In the genomic region with DNA sequence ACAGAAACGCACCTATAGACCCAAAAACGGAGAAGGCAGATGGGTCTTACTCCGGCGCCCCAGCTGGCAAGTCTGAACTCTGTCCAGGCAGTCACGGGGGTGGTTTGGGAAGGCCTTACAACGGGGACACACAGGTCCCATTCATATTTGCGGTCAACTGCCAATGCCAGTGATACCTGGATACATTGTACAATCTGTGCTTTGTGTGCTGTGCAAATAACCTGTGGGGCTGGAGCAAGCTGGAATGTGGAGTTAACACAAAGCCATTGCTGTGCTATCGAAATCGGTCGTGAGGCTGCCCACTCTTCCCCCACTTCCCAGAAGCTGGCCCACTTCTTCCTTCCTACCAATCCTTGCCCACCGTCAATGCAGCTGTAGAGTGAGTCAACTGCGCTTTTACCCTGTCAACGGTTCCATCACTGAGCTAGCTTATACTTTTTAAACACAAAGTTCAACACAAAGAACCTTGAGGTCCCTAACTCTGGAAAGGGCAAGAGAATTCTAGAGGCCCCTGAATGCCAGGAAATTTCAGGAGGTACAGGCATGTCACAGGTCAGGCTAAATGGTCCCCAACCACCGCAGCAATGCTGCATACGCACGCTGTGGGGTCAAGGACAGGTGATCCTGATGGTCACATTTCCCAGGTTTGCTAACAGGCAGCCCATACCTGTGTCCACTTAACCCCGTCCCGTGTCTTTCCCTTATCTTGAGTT, we compare ENCODE assay signal across 1 cellular context.
TF ChIP-seq lines count a peak whose summit lies in the region.

No MANE protein-coding gene starts in this region.

TF ChIP-seq in HepG2, 621 proteins besides CTCF, POLR2A, EP300 and RAD21 (continued from another document and continues in another):
- TF ChIP-seq, protein P1, sequence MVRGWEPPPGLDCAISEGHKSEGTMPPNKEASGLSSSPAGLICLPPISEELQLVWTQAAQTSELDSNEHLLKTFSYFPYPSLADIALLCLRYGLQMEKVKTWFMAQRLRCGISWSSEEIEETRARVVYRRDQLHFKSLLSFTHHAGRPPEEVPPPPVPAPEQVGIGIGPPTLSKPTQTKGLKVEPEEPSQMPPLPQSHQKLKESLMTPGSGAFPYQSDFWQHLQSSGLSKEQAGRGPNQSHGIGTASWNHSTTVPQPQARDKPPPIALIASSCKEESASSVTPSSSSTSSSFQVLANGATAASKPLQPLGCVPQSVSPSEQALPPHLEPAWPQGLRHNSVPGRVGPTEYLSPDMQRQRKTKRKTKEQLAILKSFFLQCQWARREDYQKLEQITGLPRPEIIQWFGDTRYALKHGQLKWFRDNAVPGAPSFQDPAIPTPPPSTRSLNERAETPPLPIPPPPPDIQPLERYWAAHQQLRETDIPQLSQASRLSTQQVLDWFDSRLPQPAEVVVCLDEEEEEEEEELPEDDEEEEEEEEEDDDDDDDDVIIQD (CRISPR knock-in tag; IDR thresholded peaks at IDR 0.05; ENCODE audit: low read depth) = peak; percentile 86; the same call in 1 of the 2 replicates
- TF ChIP-seq PHB2 (IDR thresholded peaks at IDR 0.05; ENCODE audit: partially characterized antibody) (no peak), ZFY (CRISPR knock-in tag; IDR thresholded peaks at IDR 0.05) (peak; percentile 47), MED13 (CRISPR knock-in tag; IDR thresholded peaks at IDR 0.05) (peak; percentile 96), RBFOX2 (IDR thresholded peaks at IDR 0.05; ENCODE audit: low read depth, low read length) (peak; percentile 46; the same call in 1 of the 2 replicates), FOSL2 (CRISPR knock-in tag; IDR thresholded peaks at IDR 0.05) (peak; percentile 95), NRL (CRISPR knock-in tag; IDR thresholded peaks at IDR 0.05; ENCODE audit: borderline replicate concordance) (no peak; the same call in 1 of the 2 replicates), ZNF101 (CRISPR knock-in tag; IDR thresholded peaks at IDR 0.05; ENCODE audit: borderline replicate concordance, low read depth) (no peak), TAF1 (CRISPR knock-in tag; IDR thresholded peaks at IDR 0.05) (0 out of 2 replicates have a peak, but pooled peaks have one; percentile 37), ZNF496 (CRISPR knock-in tag; IDR thresholded peaks at IDR 0.05; ENCODE audit: insufficient replicate concordance) (no peak), LCORL (IDR thresholded peaks at IDR 0.05) (peak; percentile 71; the same call in 1 of the 2 replicates), LCORL (CRISPR knock-in tag; IDR thresholded peaks at IDR 0.05) (peak; percentile 97), ZSCAN22 (CRISPR knock-in tag; IDR thresholded peaks at IDR 0.05) (peak; percentile 43; the same call in 1 of the 2 replicates), ZNF501 (CRISPR knock-in tag; IDR thresholded peaks at IDR 0.05) (peak; percentile 74), SP140L (CRISPR knock-in tag; IDR thresholded peaks at IDR 0.05; ENCODE audit: borderline replicate concordance) (no peak; the same call in 1 of the 2 replicates), PHF8 (CRISPR knock-in tag; IDR thresholded peaks at IDR 0.05) (peak; percentile 28), NR2F2 (IDR thresholded peaks at IDR 0.05; ENCODE audit: borderline replicate concordance, low read depth) (peak; percentile 93), WIZ (CRISPR knock-in tag; IDR thresholded peaks at IDR 0.05) (peak; percentile 56; the same call in 1 of the 2 replicates), ZNF30 (CRISPR knock-in tag; IDR thresholded peaks at IDR 0.05) (no peak), TCF7L2 (IDR thresholded peaks at IDR 0.05; ENCODE audit: low read depth, low read length) (no peak), EED (CRISPR knock-in tag; IDR thresholded peaks at IDR 0.05) (0 out of 2 replicates have a peak, but pooled peaks have one; percentile 53), AGO2 (optimal IDR thresholded peaks at IDR 0.05; ENCODE audit: low read depth, low read length) (no peak), CCDC6 (CRISPR knock-in tag; IDR thresholded peaks at IDR 0.05) (peak; percentile 88; the same call in 1 of the 2 replicates), FOXK2 (IDR thresholded peaks at IDR 0.05) (peak; percentile 54; the same call in 1 of the 2 replicates)
- TF ChIP-seq, protein P2, sequence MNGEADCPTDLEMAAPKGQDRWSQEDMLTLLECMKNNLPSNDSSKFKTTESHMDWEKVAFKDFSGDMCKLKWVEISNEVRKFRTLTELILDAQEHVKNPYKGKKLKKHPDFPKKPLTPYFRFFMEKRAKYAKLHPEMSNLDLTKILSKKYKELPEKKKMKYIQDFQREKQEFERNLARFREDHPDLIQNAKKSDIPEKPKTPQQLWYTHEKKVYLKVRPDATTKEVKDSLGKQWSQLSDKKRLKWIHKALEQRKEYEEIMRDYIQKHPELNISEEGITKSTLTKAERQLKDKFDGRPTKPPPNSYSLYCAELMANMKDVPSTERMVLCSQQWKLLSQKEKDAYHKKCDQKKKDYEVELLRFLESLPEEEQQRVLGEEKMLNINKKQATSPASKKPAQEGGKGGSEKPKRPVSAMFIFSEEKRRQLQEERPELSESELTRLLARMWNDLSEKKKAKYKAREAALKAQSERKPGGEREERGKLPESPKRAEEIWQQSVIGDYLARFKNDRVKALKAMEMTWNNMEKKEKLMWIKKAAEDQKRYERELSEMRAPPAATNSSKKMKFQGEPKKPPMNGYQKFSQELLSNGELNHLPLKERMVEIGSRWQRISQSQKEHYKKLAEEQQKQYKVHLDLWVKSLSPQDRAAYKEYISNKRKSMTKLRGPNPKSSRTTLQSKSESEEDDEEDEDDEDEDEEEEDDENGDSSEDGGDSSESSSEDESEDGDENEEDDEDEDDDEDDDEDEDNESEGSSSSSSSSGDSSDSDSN (CRISPR knock-in tag; IDR thresholded peaks at IDR 0.05) = peak; percentile 65
- TF ChIP-seq, protein P3, sequence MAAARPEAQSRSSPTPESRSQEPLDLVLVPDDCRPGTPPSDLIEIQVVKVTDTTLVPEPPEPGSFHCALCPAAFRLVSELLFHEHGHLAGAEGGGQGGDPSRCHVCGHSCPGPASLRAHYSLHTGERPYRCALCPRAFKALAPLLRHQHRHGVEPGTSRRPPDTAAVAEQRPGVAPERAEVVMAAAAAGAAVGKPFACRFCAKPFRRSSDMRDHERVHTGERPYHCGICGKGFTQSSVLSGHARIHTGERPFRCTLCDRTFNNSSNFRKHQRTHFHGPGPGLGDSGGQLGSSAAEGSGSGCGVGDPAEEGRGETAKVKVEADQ (CRISPR knock-in tag; IDR thresholded peaks at IDR 0.05; ENCODE audit: borderline replicate concordance) = no peak; the same call in 1 of the 2 replicates
- TF ChIP-seq, protein P4, sequence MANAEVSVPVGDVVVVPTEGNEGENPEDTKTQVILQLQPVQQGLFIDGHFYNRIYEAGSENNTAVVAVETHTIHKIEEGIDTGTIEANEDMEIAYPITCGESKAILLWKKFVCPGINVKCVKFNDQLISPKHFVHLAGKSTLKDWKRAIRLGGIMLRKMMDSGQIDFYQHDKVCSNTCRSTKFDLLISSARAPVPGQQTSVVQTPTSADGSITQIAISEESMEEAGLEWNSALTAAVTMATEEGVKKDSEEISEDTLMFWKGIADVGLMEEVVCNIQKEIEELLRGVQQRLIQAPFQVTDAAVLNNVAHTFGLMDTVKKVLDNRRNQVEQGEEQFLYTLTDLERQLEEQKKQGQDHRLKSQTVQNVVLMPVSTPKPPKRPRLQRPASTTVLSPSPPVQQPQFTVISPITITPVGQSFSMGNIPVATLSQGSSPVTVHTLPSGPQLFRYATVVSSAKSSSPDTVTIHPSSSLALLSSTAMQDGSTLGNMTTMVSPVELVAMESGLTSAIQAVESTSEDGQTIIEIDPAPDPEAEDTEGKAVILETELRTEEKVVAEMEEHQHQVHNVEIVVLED (CRISPR knock-in tag; IDR thresholded peaks at IDR 0.05; ENCODE audit: borderline replicate concordance) = peak; percentile 49; the same call in 1 of the 2 replicates
- TF ChIP-seq, protein P5, sequence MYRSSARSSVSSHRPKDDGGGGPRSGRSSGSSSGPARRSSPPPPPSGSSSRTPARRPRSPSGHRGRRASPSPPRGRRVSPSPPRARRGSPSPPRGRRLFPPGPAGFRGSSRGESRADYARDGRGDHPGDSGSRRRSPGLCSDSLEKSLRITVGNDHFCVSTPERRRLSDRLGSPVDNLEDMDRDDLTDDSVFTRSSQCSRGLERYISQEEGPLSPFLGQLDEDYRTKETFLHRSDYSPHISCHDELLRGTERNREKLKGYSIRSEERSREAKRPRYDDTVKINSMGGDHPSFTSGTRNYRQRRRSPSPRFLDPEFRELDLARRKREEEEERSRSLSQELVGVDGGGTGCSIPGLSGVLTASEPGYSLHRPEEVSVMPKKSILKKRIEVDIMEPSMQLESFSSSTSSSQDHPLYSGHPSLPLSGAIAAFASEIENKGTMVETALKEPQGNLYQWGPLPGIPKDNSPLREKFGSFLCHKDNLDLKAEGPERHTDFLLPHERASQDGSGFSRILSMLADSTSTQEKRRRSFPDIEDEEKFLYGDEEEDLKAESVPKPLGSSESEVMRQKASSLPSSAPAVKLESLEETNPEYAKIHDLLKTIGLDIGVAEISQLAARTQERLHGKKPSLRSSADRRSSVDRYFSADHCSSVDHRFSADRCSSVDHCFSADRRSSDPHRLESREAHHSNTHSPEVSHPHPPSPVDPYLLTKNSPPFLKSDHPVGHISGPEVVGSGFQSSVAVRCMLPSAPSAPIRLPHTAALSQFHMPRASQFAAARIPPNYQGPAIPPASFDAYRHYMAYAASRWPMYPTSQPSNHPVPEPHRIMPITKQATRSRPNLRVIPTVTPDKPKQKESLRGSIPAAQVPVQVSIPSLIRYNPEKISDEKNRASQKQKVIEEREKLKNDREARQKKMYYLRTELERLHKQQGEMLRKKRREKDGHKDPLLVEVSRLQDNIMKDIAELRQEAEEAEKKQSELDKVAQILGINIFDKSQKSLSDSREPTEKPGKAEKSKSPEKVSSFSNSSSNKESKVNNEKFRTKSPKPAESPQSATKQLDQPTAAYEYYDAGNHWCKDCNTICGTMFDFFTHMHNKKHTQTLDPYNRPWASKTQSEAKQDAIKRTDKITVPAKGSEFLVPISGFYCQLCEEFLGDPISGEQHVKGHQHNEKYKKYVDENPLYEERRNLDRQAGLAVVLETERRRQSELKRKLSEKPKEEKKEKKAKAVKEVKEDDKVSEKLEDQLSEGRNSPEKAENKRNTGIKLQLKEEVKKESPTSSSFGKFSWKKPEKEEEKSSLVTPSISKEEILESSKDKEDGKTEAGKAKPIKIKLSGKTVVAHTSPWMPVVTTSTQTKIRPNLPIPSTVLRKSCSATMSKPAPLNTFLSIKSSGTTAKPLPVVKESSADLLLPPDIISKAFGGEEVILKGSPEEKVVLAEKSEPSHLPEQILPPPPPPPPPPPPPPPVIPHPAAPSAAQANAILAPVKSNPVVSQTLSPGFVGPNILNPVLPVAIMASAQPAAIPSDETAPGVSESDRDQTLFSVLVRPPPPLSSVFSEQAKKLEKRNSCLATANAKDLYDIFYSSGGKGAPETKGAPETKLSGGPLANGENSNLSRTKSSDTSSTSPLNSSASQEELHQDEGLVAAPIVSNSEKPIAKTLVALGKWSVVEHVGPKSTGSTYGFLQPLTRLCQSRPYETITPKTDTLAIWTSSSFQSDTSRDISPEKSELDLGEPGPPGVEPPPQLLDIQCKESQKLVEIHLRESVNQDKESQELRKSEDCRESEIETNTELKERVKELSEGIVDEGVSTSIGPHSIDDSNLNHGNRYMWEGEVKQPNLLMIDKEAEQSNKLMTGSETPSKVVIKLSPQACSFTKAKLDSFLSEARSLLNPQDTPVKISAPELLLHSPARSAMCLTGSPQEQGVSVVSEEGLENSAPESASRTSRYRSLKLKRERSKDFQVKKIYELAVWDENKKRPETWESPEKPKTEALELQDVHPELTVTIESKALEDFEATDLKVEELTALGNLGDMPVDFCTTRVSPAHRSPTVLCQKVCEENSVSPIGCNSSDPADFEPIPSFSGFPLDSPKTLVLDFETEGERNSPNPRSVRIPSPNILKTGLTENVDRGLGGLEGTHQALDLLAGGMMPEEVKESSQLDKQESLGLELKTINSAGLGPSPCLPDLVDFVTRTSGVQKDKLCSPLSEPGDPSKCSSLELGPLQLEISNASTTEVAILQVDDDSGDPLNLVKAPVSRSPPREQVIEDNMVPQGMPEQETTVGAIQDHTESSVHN (CRISPR knock-in tag; IDR thresholded peaks at IDR 0.05) = no peak
- TF ChIP-seq, protein P6, sequence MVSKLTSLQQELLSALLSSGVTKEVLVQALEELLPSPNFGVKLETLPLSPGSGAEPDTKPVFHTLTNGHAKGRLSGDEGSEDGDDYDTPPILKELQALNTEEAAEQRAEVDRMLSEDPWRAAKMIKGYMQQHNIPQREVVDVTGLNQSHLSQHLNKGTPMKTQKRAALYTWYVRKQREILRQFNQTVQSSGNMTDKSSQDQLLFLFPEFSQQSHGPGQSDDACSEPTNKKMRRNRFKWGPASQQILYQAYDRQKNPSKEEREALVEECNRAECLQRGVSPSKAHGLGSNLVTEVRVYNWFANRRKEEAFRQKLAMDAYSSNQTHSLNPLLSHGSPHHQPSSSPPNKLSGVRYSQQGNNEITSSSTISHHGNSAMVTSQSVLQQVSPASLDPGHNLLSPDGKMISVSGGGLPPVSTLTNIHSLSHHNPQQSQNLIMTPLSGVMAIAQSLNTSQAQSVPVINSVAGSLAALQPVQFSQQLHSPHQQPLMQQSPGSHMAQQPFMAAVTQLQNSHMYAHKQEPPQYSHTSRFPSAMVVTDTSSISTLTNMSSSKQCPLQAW (CRISPR knock-in tag; IDR thresholded peaks at IDR 0.05) = no peak; the same call in 1 of the 2 replicates
- TF ChIP-seq, protein P7, sequence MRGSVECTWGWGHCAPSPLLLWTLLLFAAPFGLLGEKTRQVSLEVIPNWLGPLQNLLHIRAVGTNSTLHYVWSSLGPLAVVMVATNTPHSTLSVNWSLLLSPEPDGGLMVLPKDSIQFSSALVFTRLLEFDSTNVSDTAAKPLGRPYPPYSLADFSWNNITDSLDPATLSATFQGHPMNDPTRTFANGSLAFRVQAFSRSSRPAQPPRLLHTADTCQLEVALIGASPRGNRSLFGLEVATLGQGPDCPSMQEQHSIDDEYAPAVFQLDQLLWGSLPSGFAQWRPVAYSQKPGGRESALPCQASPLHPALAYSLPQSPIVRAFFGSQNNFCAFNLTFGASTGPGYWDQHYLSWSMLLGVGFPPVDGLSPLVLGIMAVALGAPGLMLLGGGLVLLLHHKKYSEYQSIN (CRISPR knock-in tag; IDR thresholded peaks at IDR 0.05; ENCODE audit: borderline replicate concordance) = no peak
- TF ChIP-seq, protein P8, sequence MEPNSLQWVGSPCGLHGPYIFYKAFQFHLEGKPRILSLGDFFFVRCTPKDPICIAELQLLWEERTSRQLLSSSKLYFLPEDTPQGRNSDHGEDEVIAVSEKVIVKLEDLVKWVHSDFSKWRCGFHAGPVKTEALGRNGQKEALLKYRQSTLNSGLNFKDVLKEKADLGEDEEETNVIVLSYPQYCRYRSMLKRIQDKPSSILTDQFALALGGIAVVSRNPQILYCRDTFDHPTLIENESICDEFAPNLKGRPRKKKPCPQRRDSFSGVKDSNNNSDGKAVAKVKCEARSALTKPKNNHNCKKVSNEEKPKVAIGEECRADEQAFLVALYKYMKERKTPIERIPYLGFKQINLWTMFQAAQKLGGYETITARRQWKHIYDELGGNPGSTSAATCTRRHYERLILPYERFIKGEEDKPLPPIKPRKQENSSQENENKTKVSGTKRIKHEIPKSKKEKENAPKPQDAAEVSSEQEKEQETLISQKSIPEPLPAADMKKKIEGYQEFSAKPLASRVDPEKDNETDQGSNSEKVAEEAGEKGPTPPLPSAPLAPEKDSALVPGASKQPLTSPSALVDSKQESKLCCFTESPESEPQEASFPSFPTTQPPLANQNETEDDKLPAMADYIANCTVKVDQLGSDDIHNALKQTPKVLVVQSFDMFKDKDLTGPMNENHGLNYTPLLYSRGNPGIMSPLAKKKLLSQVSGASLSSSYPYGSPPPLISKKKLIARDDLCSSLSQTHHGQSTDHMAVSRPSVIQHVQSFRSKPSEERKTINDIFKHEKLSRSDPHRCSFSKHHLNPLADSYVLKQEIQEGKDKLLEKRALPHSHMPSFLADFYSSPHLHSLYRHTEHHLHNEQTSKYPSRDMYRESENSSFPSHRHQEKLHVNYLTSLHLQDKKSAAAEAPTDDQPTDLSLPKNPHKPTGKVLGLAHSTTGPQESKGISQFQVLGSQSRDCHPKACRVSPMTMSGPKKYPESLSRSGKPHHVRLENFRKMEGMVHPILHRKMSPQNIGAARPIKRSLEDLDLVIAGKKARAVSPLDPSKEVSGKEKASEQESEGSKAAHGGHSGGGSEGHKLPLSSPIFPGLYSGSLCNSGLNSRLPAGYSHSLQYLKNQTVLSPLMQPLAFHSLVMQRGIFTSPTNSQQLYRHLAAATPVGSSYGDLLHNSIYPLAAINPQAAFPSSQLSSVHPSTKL (CRISPR knock-in tag; IDR thresholded peaks at IDR 0.05) = peak; percentile 93
